Comparison of ENCODE assay signal across 8 cellular contexts in genomic region chr6:35690006-35690405, GRCh38. TPM values are rescaled to one million over a fixed set of nuclear protein-coding genes. Genes with fewer than 3 reads are reported as not detected.
A peak's percentile ranks its signal among the peaks of the same experiment; 100 is the strongest.
DNase-seq lines count a peak whose midpoint lies in the region; ATAC-seq, FAIRE-seq and TF ChIP-seq lines count a peak whose summit lies in the region.
"Not testable (repeated sequence)": the region's sequence is repeated elsewhere in the genome, so short reads cannot be mapped to it uniquely, and the experiment has no call there.
"Had no signal": no experiment of that assay in that cellular context is flagged by ENCODE, and none has a peak within 500 bp of the region (broad histone marks: within the 10 kb centered on the region; RNA-seq: fewer than 3 reads in every experiment).

No MANE protein-coding gene starts in this region.

- not testable (repeated sequence) for TF ChIP-seq POLR2A in H1 (IDR thresholded peaks at IDR 0.05; ENCODE audit: control extremely low read depth in 1 of 2, low read depth in 2 of 2, low read length in 2 of 2); spleen (IDR thresholded peaks at IDR 0.05); transverse colon (IDR thresholded peaks at IDR 0.05)

- peaks cover 10% of the 10 kb centered on the region for H3F3A ChIP-seq in neural progenitor cell (ENCODE audit: low read depth)

- not testable (repeated sequence) for TF ChIP-seq EP300 in H1 (IDR thresholded peaks at IDR 0.05; ENCODE audit: borderline replicate concordance in 1 of 2, low read depth in 2 of 2, low read length in 2 of 2); transverse colon (IDR thresholded peaks at IDR 0.05; ENCODE audit: low read depth)

- H3K79me2 ChIP-seq in H1 (ENCODE audit: control insufficient read depth in 1 of 2, insufficient read depth in 2 of 2, low read length in 2 of 2) (peaks cover 0 to 28% of the 10 kb centered on the region in 2 experiments; a peak in 2 of 4 replicates), neural progenitor cell (ENCODE audit: low read depth) (peaks cover 31% of the 10 kb centered on the region)
- H3K79me2 ChIP-seq in mesendoderm (ENCODE audit: control insufficient read depth, insufficient read depth, low read length) = not testable (repeated sequence)

- POLR2A ChIA-PET in T-cell (lab: Charles Lee) (interaction anchor here in 1 of 2 donors (0.5 kb wide), 1 partner anchor 9 kb away, joined by 3 read pairs; no protein-coding TSS in a partner anchor), H1 (lab: Charles Lee; ENCODE audit: partially characterized antibody) (interaction anchor here (0.6 to 1.6 kb wide), 4 partner anchors 17 to 200 kb away, joined by 3 to 7 read pairs (median 4); no protein-coding TSS in a partner anchor)

- not testable (repeated sequence) for H4K91ac ChIP-seq in H1 (replicated peaks; ENCODE audit: insufficient read length, low read length)

- 0 out of 2 replicates have a peak overlapping the region, but pooled peaks have one; percentile 50 for H2BK12ac ChIP-seq in H1 (ENCODE audit: low read depth, low read length)

- H3K36me3 ChIP-seq in H1 (ENCODE audit: control insufficient read depth in 2 of 4, insufficient read depth in 4 of 4, low read length in 3 of 4); mesendoderm (ENCODE audit: control insufficient read depth, insufficient read depth, low read length); neural progenitor cell; spleen; transverse colon: not testable (repeated sequence)

- intact Hi-C loops in spleen (cut with DNase I; ENCODE audit: low total_unique reads); transverse colon (cut with DNase I; ENCODE audit: low total_unique reads): not testable (repeated sequence)

- not testable (repeated sequence) for H3K18ac ChIP-seq in H1 (ENCODE audit: extremely low read depth, low read length); mesendoderm (ENCODE audit: low read length)

- H3K27me3 Mint-ChIP-seq in T-cell; activated naive CD4-positive, alpha-beta T cell treated with anti-CD3 and anti-CD28 coated beads, Interleukin-2, amount 10 ng/mL, durations not matched to agents 7 days and 5 days; neural progenitor cell (ENCODE audit: insufficient read depth, low read depth): not testable (repeated sequence)

- in situ Hi-C loops in transverse colon (cut with MboI; ENCODE audit: low pct_ligation_motif_present in 1 of 4, low pct_unique_long_range_greater_than_20kb in 1 of 4, low sequenced_read_pairs in 3 of 4) = loop anchor here in 1 of 4 donors (5.0 kb wide), 1 partner anchor 42 kb away; no protein-coding TSS in a partner anchor

- not testable (repeated sequence) for H3K27me3 ChIP-seq in H1 (replicated peaks in 1 of 4; ENCODE audit: control insufficient read depth in 3 of 4, extremely low read depth in 1 of 4, insufficient read depth in 3 of 4, low read length in 3 of 4); mesendoderm (ENCODE audit: insufficient read depth, low read length, poor library complexity); spleen (replicated peaks in 1 of 7); transverse colon
- H3K27me3 ChIP-seq in neural progenitor cell = peaks cover 11% of the 10 kb centered on the region

- H3K4me1 ChIP-seq in H1 (replicated peaks in 1 of 4; ENCODE audit: control insufficient read depth in 3 of 4, insufficient read depth in 4 of 4, low read length in 3 of 4); mesendoderm (ENCODE audit: control insufficient read depth, low read depth, low read length): not testable (repeated sequence)
- peaks cover 11% of the 10 kb centered on the region for H3K4me1 ChIP-seq in neural progenitor cell
- H3K4me1 ChIP-seq in spleen = peaks cover 4 to 61% (median 41%) of the 10 kb centered on the region in 6 donors
- H3K4me1 ChIP-seq in transverse colon = peaks cover 18 to 32% (median 27%) of the 10 kb centered on the region in 4 donors

- peak overlapping the region; percentile 72 to 80 (median 73) for H3K4me3 Mint-ChIP-seq in T-cell
- H3K4me3 Mint-ChIP-seq in activated naive CD4-positive, alpha-beta T cell treated with anti-CD3 and anti-CD28 coated beads, Interleukin-2, amount 10 ng/mL, durations not matched to agents 7 days and 5 days = peak overlapping the region; percentile 31
- H3K4me3 Mint-ChIP-seq in neural progenitor cell = peak overlapping the region; percentile 85

- H3K14ac ChIP-seq in H1 (ENCODE audit: insufficient read length) = not testable (repeated sequence)

- not testable (repeated sequence) for H3K23ac ChIP-seq in H1 (ENCODE audit: insufficient read length); mesendoderm (ENCODE audit: low read length)

- H2AFZ ChIP-seq in H1 (ENCODE audit: low read length); neural progenitor cell (replicated peaks): not testable (repeated sequence)

- FAIRE-seq in H1 (lab: Jason Lieb, UNC) = not testable (repeated sequence)

- DNase-seq in T-cell; activated naive CD4-positive, alpha-beta T cell treated with anti-CD3 and anti-CD28 coated beads, Interleukin-2, amount 10 ng/mL, durations not matched to agents 7 days and 5 days; H1 (ENCODE audit: low read depth in 1 of 2, low spot score in 2 of 2); mesendoderm; neural progenitor cell (ENCODE audit: low spot score); transverse colon: not testable (repeated sequence)
- DNase-seq in spleen = peak; percentile 75

- peak overlapping the region in 1 of 2 donors; percentile 8 for H3K27ac Mint-ChIP-seq in T-cell
- H3K27ac Mint-ChIP-seq in activated naive CD4-positive, alpha-beta T cell treated with anti-CD3 and anti-CD28 coated beads, Interleukin-2, amount 10 ng/mL, durations not matched to agents 7 days and 5 days = peak overlapping the region; percentile 7
- H3K27ac Mint-ChIP-seq in neural progenitor cell = not testable (repeated sequence)

- H3K36me3 Mint-ChIP-seq in T-cell; activated naive CD4-positive, alpha-beta T cell treated with anti-CD3 and anti-CD28 coated beads, Interleukin-2, amount 10 ng/mL, durations not matched to agents 7 days and 5 days; neural progenitor cell: not testable (repeated sequence)

- H3K23me2 ChIP-seq in H1 (ENCODE audit: low read depth, low read length) = peaks cover 11% of the 10 kb centered on the region

- not testable (repeated sequence) for H3K27ac ChIP-seq in H1 (ENCODE audit: low read depth, low read length); mesendoderm (ENCODE audit: low read depth, low read length); neural progenitor cell
- H3K27ac ChIP-seq in spleen (peak overlapping the region in 2 of 8 donors; percentile 99 to 100), transverse colon (peak overlapping the region; percentile 97 to 99 (median 98))

- H2BK15ac ChIP-seq in H1 (ENCODE audit: low read length); mesendoderm (replicated peaks; ENCODE audit: low read depth): not testable (repeated sequence)

- TF ChIP-seq CTCF in H1 (IDR thresholded peaks at IDR 0.05; ENCODE audit: control extremely low read depth in 1 of 3, insufficient read depth in 1 of 3, low read depth in 1 of 3, low read length in 3 of 3); neural progenitor cell (IDR thresholded peaks at IDR 0.05); spleen (IDR thresholded peaks at IDR 0.05 in 8 of 11, conservative IDR thresholded peaks at IDR 0.05 in 3 of 11); transverse colon (IDR thresholded peaks at IDR 0.05): not testable (repeated sequence)

- H3K9me3 Mint-ChIP-seq in T-cell; activated naive CD4-positive, alpha-beta T cell treated with anti-CD3 and anti-CD28 coated beads, Interleukin-2, amount 10 ng/mL, durations not matched to agents 7 days and 5 days; neural progenitor cell: not testable (repeated sequence)

- ATAC-seq in T-cell (replicated peaks in 1 of 4) = not testable (repeated sequence)

- not testable (repeated sequence) for H4K8ac ChIP-seq in H1 (ENCODE audit: extremely low read depth, insufficient read depth, low read length); mesendoderm (ENCODE audit: low read depth, low read length)

- not testable (repeated sequence) for H3K4me2 ChIP-seq in H1 (ENCODE audit: insufficient read depth in 1 of 2, low read depth in 2 of 2, low read length in 2 of 2); mesendoderm (ENCODE audit: low read length); neural progenitor cell

- not testable (repeated sequence) for H3K4ac ChIP-seq in H1 (replicated peaks; ENCODE audit: insufficient read length, low read depth, low read length)
- H3K4ac ChIP-seq in mesendoderm (ENCODE audit: low read depth, low read length) = peak overlapping the region; percentile 7

- CTCF ChIA-PET in T-cell (lab: Charles Lee) (interaction anchor here in 1 of 2 donors (1.2 kb wide), 1 partner anchor 42 kb away, joined by 3 read pairs; no protein-coding TSS in a partner anchor), H1 (lab: Charles Lee; ENCODE audit: partially characterized antibody) (interaction anchor here (1.0 to 1.3 kb wide), 3 partner anchors 27 to 106 kb away, joined by 3 to 4 read pairs (median 3); partner anchors contain the start of gene ARMC12)
- CTCF ChIA-PET in activated naive CD4-positive, alpha-beta T cell treated with anti-CD3 and anti-CD28 coated beads, Interleukin-2, amount 10 ng/mL, durations not matched to agents 7 days and 5 days (lab: Charles Lee) = interaction anchor here (1.5 kb wide), 1 partner anchor 105 kb away, joined by 3 read pairs; no protein-coding TSS in a partner anchor

- TF ChIP-seq RAD21 in H1 (IDR thresholded peaks at IDR 0.05 in 1 of 2, conservative IDR thresholded peaks at IDR 0.05 in 1 of 2; ENCODE audit: low read depth in 2 of 2, low read length in 2 of 2) = not testable (repeated sequence)

- H3K9me3 ChIP-seq in H1 (ENCODE audit: insufficient read depth in 2 of 2, low read depth in 1 of 2, low read length in 1 of 2); neural progenitor cell (ENCODE audit: low read depth); spleen; transverse colon: not testable (repeated sequence)

- not testable (repeated sequence) for H3K4me3 ChIP-seq in H1 (ENCODE audit: extremely low read depth in 1 of 4, insufficient read depth in 2 of 4, low read depth in 3 of 4, low read length in 4 of 4); mesendoderm (ENCODE audit: low read length); neural progenitor cell; spleen; transverse colon

- H3K56ac ChIP-seq in H1 (replicated peaks; ENCODE audit: insufficient read length, low read depth, low read length); mesendoderm (ENCODE audit: low read length): not testable (repeated sequence)

- H2BK5ac ChIP-seq in H1 (ENCODE audit: low read depth, low read length); mesendoderm (ENCODE audit: low read length): not testable (repeated sequence)

- H2AK5ac ChIP-seq in H1 (ENCODE audit: low read depth, low read length); mesendoderm (ENCODE audit: low read length): not testable (repeated sequence)

- not testable (repeated sequence) for H4K20me1 ChIP-seq in H1 (replicated peaks in 1 of 2; ENCODE audit: control insufficient read depth in 1 of 2, insufficient read depth in 2 of 2, low read length in 2 of 2)
- peaks cover 17% of the 10 kb centered on the region for H4K20me1 ChIP-seq in neural progenitor cell (ENCODE audit: low read depth)

- 95% methylated on average over 16 of the region's 16 CpGs; no CpG with 5 or more reads in 1 of the 2 experiments for WGBS in H1 (ENCODE audit: extremely low coverage in 1 of 2, insufficient coverage in 1 of 2, insufficient read length in 1 of 2, insufficient replicate concordance in 2 of 2, low coverage in 1 of 2, low lambda C conversion rate in 2 of 2, missing lambda C conversion rate in 1 of 2), 2 experiments
- no CpG with 5 or more reads among the region's 16 CpGs for WGBS in mesendoderm (ENCODE audit: extremely low coverage, insufficient coverage, low lambda C conversion rate)
- WGBS in spleen, 5 donors = 96 to 97% (median 97%) methylated on average over 16 of the region's 16 CpGs
- WGBS in transverse colon (ENCODE audit: low coverage in 1 of 2), 2 donors = 97 to 98% methylated on average over 11 to 16 of the region's 16 CpGs

- H3K4me1 Mint-ChIP-seq in T-cell (peaks cover 5 to 17% (median 13%) of the 10 kb centered on the region in 3 donors), neural progenitor cell (peaks cover 16% of the 10 kb centered on the region)
- H3K4me1 Mint-ChIP-seq in activated naive CD4-positive, alpha-beta T cell treated with anti-CD3 and anti-CD28 coated beads, Interleukin-2, amount 10 ng/mL, durations not matched to agents 7 days and 5 days = peaks cover 12% of the 10 kb centered on the region

- H2BK120ac ChIP-seq in H1 (replicated peaks; ENCODE audit: low read depth, low read length); mesendoderm (ENCODE audit: low read depth, low read length): not testable (repeated sequence)

- not testable (repeated sequence) for H3K79me1 ChIP-seq in H1 (ENCODE audit: low read depth, low read length); mesendoderm (ENCODE audit: low read length)

- not testable (repeated sequence) for H3K9ac ChIP-seq in H1 (replicated peaks in 1 of 4; ENCODE audit: extremely low read depth in 1 of 4, low read depth in 3 of 4, low read length in 3 of 4); mesendoderm (ENCODE audit: low read length); neural progenitor cell

- not testable (repeated sequence) for H2BK20ac ChIP-seq in H1 (ENCODE audit: low read length)

- not testable (repeated sequence) for H4K5ac ChIP-seq in H1 (ENCODE audit: insufficient read length, low read depth, low read length); mesendoderm (ENCODE audit: low read length)

RNA-seq across cellular contexts. Expression of gene FKBP5, which starts 1.3 kb away (rescaled TPM):
- 100 to 1,000 TPM in 1 of 5 donors, 10 to 100 TPM in 4; 61.4 to 130 (median 63.9) TPM for total RNA-seq in T-cell
- total RNA-seq in H1 (2021; fragmentation: NEBNext Ultra II Directional; extraction: Animal tissue kit (Norgen Biotek cat#: 25700)) = 40.4 and 41.0 TPM in 2 replicates
- 9.3 and 14.3 TPM in 2 replicates for polyA plus RNA-seq in H1 (2011; rRNA removed)
- polyA plus RNA-seq in H1 (2011; cell fraction: cytosol; rRNA removed) = 16.1 TPM
- polyA plus RNA-seq in H1 (2011; cell fraction: nucleus; rRNA removed) = 6.4 TPM
- polyA plus RNA-seq in H1 (2012, experiment 1 of 2) = 31.8 to 41.6 TPM (median 34.6 TPM) in 4 replicates
- polyA plus RNA-seq in H1 (2012, experiment 2 of 2) = 4.5 TPM
- 30.0 TPM for polyA plus RNA-seq in H1 (2013, experiment 1 of 2)
- polyA plus RNA-seq in H1 (2013, experiment 2 of 2) = 31.7 TPM
- 14.7 and 18.2 TPM in 2 replicates for polyA minus RNA-seq in H1 (2011; rRNA and poly(A)+ RNA removed)
- 10.3 TPM for polyA minus RNA-seq in H1 (2011; cell fraction: cytosol; rRNA and poly(A)+ RNA removed)
- 10.6 TPM for polyA minus RNA-seq in H1 (2011; cell fraction: nucleus; rRNA and poly(A)+ RNA removed)
- polyA plus RNA-seq in mesendoderm (2013, experiment 1 of 2) = 38.7 TPM
- 38.4 TPM for polyA plus RNA-seq in mesendoderm (2013, experiment 2 of 2)
- 19.8 and 20.9 TPM in 2 replicates for total RNA-seq in neural progenitor cell (ENCODE audit: low replicate concordance)
- 100 to 1,000 TPM in 5 of 7 donors, 10 to 100 TPM in 2; 39.9 to 368 (median 241) TPM for total RNA-seq in spleen
- polyA plus RNA-seq in spleen = 10 to 100 TPM; 23.8 to 88.9 (median 75.9) TPM
- 100 to 1,000 TPM in 3 of 4 donors, 10 to 100 TPM in 1; 82.8 to 299 (median 254) TPM for total RNA-seq in transverse colon

RNA-seq across cellular contexts. Expression of gene ARMC12, which starts 46.8 kb away (rescaled TPM):
- total RNA-seq in T-cell (1 to 10 TPM in 2 of 5 donors, under 1 TPM in 3; 0.63 to 1.8 (median 0.90) TPM), neural progenitor cell (ENCODE audit: low replicate concordance) (1.0 and 1.9 TPM in 2 replicates), spleen (1 to 10 TPM in 2 of 7 donors, under 1 TPM in 5; 0.23 to 1.6 (median 0.97) TPM), transverse colon (1 to 10 TPM in 1 of 4 donors, under 1 TPM in 1, not detected in 2; 0.68 to 1.5 TPM)
- total RNA-seq in H1 (2021; fragmentation: NEBNext Ultra II Directional; extraction: Animal tissue kit (Norgen Biotek cat#: 25700)) = 0.78 and 0.86 TPM in 2 replicates
- polyA plus RNA-seq in H1 (2011; rRNA removed) (3.7 and 3.9 TPM in 2 replicates), spleen (1 to 10 TPM; 2.0 to 4.1 (median 2.7) TPM)
- polyA plus RNA-seq in H1 (2011; cell fraction: cytosol; rRNA removed) = 3.5 TPM
- polyA plus RNA-seq in H1 (2011; cell fraction: nucleus; rRNA removed) = 14.4 TPM
- 1.2 to 2.6 TPM (median 1.4 TPM) in 4 replicates for polyA plus RNA-seq in H1 (2012, experiment 1 of 2)
- polyA plus RNA-seq in H1 (2012, experiment 2 of 2) = 0.91 TPM
- polyA plus RNA-seq in H1 (2013, experiment 1 of 2) = 1.4 TPM
- 0.94 TPM for polyA plus RNA-seq in H1 (2013, experiment 2 of 2)
- polyA minus RNA-seq in H1 (2011; rRNA and poly(A)+ RNA removed) = 0.63 and 0.66 TPM in 2 replicates
- not detected for polyA minus RNA-seq in H1 (2011; cell fraction: cytosol; rRNA and poly(A)+ RNA removed)
- 0.80 TPM for polyA minus RNA-seq in H1 (2011; cell fraction: nucleus; rRNA and poly(A)+ RNA removed)
- 0.31 TPM for polyA plus RNA-seq in mesendoderm (2013, experiment 1 of 2)
- 0.29 TPM for polyA plus RNA-seq in mesendoderm (2013, experiment 2 of 2)
- total RNA-seq: G401 had no signal

Comparison
In these comparisons a context has a peak if more than half of its experiments do, and no peak if none do; other contexts are left out.
1. H3K4me3 Mint-ChIP-seq: peak in every context shown above with its lines; median percentile 85 in neural progenitor cell; 73 in T-cell; 31 in activated naive CD4-positive, alpha-beta T cell treated with anti-CD3 and anti-CD28 coated beads, Interleukin-2, amount 10 ng/mL, durations not matched to agents 7 days and 5 days.